In genomic region chr22:48182896-48183805, GRCh38 we compare ENCODE assay signal across 32 cellular contexts.
"Had no signal": no experiment of that assay in that cellular context is flagged by ENCODE, and none has a peak within 500 bp of the region (broad histone marks: within the 10 kb centered on the region; RNA-seq: fewer than 3 reads in every experiment).

No MANE protein-coding gene starts in this region.

- H3K4me3 Mint-ChIP-seq: activated CD4-positive, alpha-beta memory T cell treated with anti-CD3 and anti-CD28 coated beads, Interleukin-2, amount 10 ng/mL, durations not matched to agents 7 days and 5 days; T-cell; T-helper 17 cell had no signal

- H3K27me3 Mint-ChIP-seq: activated CD4-positive, alpha-beta memory T cell treated with anti-CD3 and anti-CD28 coated beads, Interleukin-2, amount 10 ng/mL, durations not matched to agents 7 days and 5 days had no signal

- ATAC-seq: activated naive CD4-positive, alpha-beta T cell treated with anti-CD3 and anti-CD28 coated beads, Interleukin-2, amount 50 U/mL, for 72 hours; K562; PC-3; SK-N-SH treated with all-trans-retinoic acid at 6 μM for 48 hours; T-cell; T-helper 17 cell had no signal

- H3K4me1 Mint-ChIP-seq: activated CD4-positive, alpha-beta memory T cell treated with anti-CD3 and anti-CD28 coated beads, Interleukin-2, amount 10 ng/mL, durations not matched to agents 7 days and 5 days; T-helper 17 cell had no signal

- H3K36me3 ChIP-seq: ascending aorta, cardiac muscle cell, Peyer's patch had no signal

- DNase-seq: activated CD4-positive, alpha-beta memory T cell treated with anti-CD3 and anti-CD28 coated beads, Interleukin-2, amount 10 ng/mL, durations not matched to agents 7 days and 5 days; activated CD4-positive, alpha-beta T cell treated with anti-CD3 and anti-CD28 coated beads for 1 hour; activated CD4-positive, alpha-beta T cell treated with anti-CD3 and anti-CD28 coated beads for 48 hours; activated CD4-positive, CD25-positive, alpha-beta regulatory T cell; activated effector memory CD4-positive, alpha-beta T cell treated with anti-CD3 and anti-CD28 coated beads, Interleukin-2, amount 50 U/mL, for 16 hours; activated naive CD4-positive, alpha-beta T cell; activated T-cell treated with anti-CD3 and anti-CD28 coated beads, Interleukin-2, amount 50 U/mL, for 48 hours; amniotic stem cell; NCI-H1092 treated with DMSO at 0.1 percent for 48 hours; NCI-H1417; NCI-H146; NCI-H187; NCI-H2029 treated with DMSO at 0.1 percent for 48 hours; NCI-H2107; NCI-H2171; NCI-H510A; NCI-H526; NCI-H748 treated with DMSO at 0.1 percent for 48 hours; NK-92 treated with Interleukin-12 subunit alpha and Interleukin-12 subunit beta, amount 100 ng/mL, for 24 hours; PC-3; Peyer's patch; RPMI8226; SHP77 treated with DMSO at 0.1 percent for 48 hours; T-cell; T-helper 17 cell; T-helper 9 cell had no signal

- H3K27me3 ChIP-seq: ascending aorta, cardiac muscle cell, Peyer's patch had no signal

- H3K27ac ChIP-seq: ascending aorta, cardiac muscle cell, Peyer's patch, VCaP had no signal

- H3K9me3 Mint-ChIP-seq: activated CD4-positive, alpha-beta memory T cell treated with anti-CD3 and anti-CD28 coated beads, Interleukin-2, amount 10 ng/mL, durations not matched to agents 7 days and 5 days; T-cell had no signal

- H3K9me3 ChIP-seq: ascending aorta, Peyer's patch had no signal

- H3K4me1 ChIP-seq: ascending aorta, Peyer's patch had no signal

- H3K4me3 ChIP-seq: ascending aorta, cardiac muscle cell, K562, Peyer's patch had no signal

- H3K27ac Mint-ChIP-seq: activated CD4-positive, alpha-beta memory T cell treated with anti-CD3 and anti-CD28 coated beads, Interleukin-2, amount 10 ng/mL, durations not matched to agents 7 days and 5 days; activated naive CD4-positive, alpha-beta T cell treated with anti-CD3 and anti-CD28 coated beads, Interleukin-2, amount 50 U/mL, for 72 hours; T-cell; T-helper 17 cell had no signal

- FAIRE-seq: K562 had no signal

- H3K36me3 Mint-ChIP-seq: activated naive CD4-positive, alpha-beta T cell treated with anti-CD3 and anti-CD28 coated beads, Interleukin-2, amount 50 U/mL, for 72 hours; T-cell had no signal
